In genomic region chr6:109382576-109383437, GRCh38 we compare ENCODE assay signal across 8 cellular contexts. TPM values are rescaled to one million over a fixed set of nuclear protein-coding genes. Genes with fewer than 3 reads are reported as not detected.
DNase-seq lines count a peak whose midpoint lies in the region; ATAC-seq, FAIRE-seq and TF ChIP-seq lines count a peak whose summit lies in the region.

No MANE protein-coding gene starts in this region.

- POLR2A ChIA-PET in HepG2 (lab: Yijun Ruan, JAX) = interaction anchor here (1.0 to 3.9 kb wide), 22 partner anchors 8 to 822 kb away, joined by 3 to 29 read pairs (median 4); partner anchors contain the start of genes CEP57L1, FOXO3, PPIL6 and SESN1

- FAIRE-seq in HepG2 (lab: Jason Lieb, UNC) = peak; percentile 85

- peak; percentile 34; the same call in 1 of the 2 replicates for TF ChIP-seq RAD21 in HepG2 (CRISPR knock-in tag; IDR thresholded peaks at IDR 0.05)

- BruUV-seq in HepG2 (replicated peaks; lab: Mats Ljungman, UMichigan) = TSS peak; percentile 89

- peaks cover 2 to 13% of the 10 kb centered on the region in 2 experiments; a peak in 4 of 5 replicates for H3K36me3 ChIP-seq in HepG2 (replicated peaks in 1 of 2; ENCODE audit: control insufficient read depth in 1 of 2, insufficient read depth in 2 of 2, low read length in 2 of 2)

- no peaks in the 10 kb centered on the region for H3K9me3 ChIP-seq in HepG2 (ENCODE audit: low read length)

- H3K4me1 ChIP-seq in HepG2 (ENCODE audit: insufficient read depth, low read length) = peaks cover 36% of the 10 kb centered on the region

- H2AFZ ChIP-seq in HepG2 (ENCODE audit: low read length) = peak overlapping the region; percentile 98

- H3K27ac ChIP-seq in HepG2 (ENCODE audit: extremely low read length, insufficient read depth, low read length) = peak overlapping the region; percentile 98

- peak in 1 of 2 experiments; percentile 55; a peak in 2 of 4 replicates for TF ChIP-seq POLR2A in HepG2 (IDR thresholded peaks at IDR 0.05; ENCODE audit: insufficient read depth in 1 of 2, low read depth in 2 of 2, low read length in 2 of 2)

- CTCF ChIA-PET in HepG2 (lab: Yijun Ruan, JAX; ENCODE audit: low intra/inter-chr PET ratio, low total read pairs) = interaction anchor here (0.7 kb wide), 1 partner anchor 196 kb away, joined by 3 read pairs; no protein-coding TSS in a partner anchor

- peak overlapping the region; percentile 95 to 99 (median 99) for H3K4me3 ChIP-seq in HepG2 (replicated peaks in 1 of 3; ENCODE audit: insufficient read depth in 1 of 3, low read depth in 2 of 3, low read length in 3 of 3)

- H3K9ac ChIP-seq in HepG2 (ENCODE audit: insufficient read depth, low read depth, low read length) = peak overlapping the region; percentile 99

- WGBS in HepG2 (ENCODE audit: low lambda C conversion rate) = 0% methylated on average over 27 of the region's 42 CpGs

- TF ChIP-seq CTCF in HepG2 (CRISPR knock-in tag; IDR thresholded peaks at IDR 0.05) = peak; percentile 65

- in situ Hi-C loops in HepG2 (cut with HindIII; ENCODE audit: extremely low pct_ligation_motif_present, low pct_unique_long_range_greater_than_20kb) = loop anchor here (5.0 kb wide), 2 partner anchors 59 to 196 kb away; partner anchors contain the start of genes PPIL6 and SMPD2

- DNase-seq in CD1c-positive myeloid dendritic cell (ENCODE audit: extremely low spot score) (peak; percentile 96), NCI-H748 (lab: John Stamatoyannopoulos, UW; ENCODE audit: unreplicated experiment) (peak; percentile 96), dermis microvascular lymphatic vessel endothelial cell (ENCODE audit: low read depth in 2 of 2) (peak; percentile 85 to 93), HepG2 (ENCODE audit: low spot score) (peak; percentile 88)
- DNase-seq in activated CD4-positive, alpha-beta T cell treated with anti-CD3 and anti-CD28 coated beads, Interleukin-2, amount 50 U/mL, for 4 hours = peak; percentile 87 to 88
- DNase-seq in stimulated activated CD4-positive, alpha-beta T cell treated with anti-CD3 and anti-CD28 coated beads, Interleukin-4, amount 100 ng/mL, for 1 hour = peak; percentile 90

- ATAC-seq in GM19397 (IDR thresholded peaks at IDR 0.05; ENCODE audit: unreplicated experiment) (peak; percentile 69), HG03565 (IDR thresholded peaks at IDR 0.05; ENCODE audit: unreplicated experiment) (peak; percentile 50), HepG2 (peak; percentile 82)

- peaks cover 43% of the 10 kb centered on the region for H3K79me2 ChIP-seq in HepG2 (ENCODE audit: insufficient read depth, low read length)

- TF ChIP-seq EP300 in HepG2 (IDR thresholded peaks at IDR 0.05; ENCODE audit: low read depth in 2 of 2, low read length in 2 of 2) = peak in 1 of 2 experiments; percentile 20; a peak in 1 of 4 replicates
- TF ChIP-seq EP300 in HepG2 (CRISPR knock-in tag; IDR thresholded peaks at IDR 0.05; ENCODE audit: borderline replicate concordance) = no peak

- H3K27me3 ChIP-seq in HepG2 (ENCODE audit: control insufficient read depth in 1 of 2, insufficient read depth in 2 of 2, low read length in 2 of 2) = no peaks in the 10 kb centered on the region; a peak in 2 of 5 replicates

- H4K20me1 ChIP-seq in HepG2 (ENCODE audit: insufficient read depth, low read length) = peaks cover 38% of the 10 kb centered on the region

- H3K4me2 ChIP-seq in HepG2 (ENCODE audit: low read depth, low read length) = peak overlapping the region; percentile 96

- intact Hi-C loops in HepG2 (cut with micrococcal nuclease; ENCODE audit: unreplicated experiment) = loop anchor here (1.0 to 5.0 kb wide), 6 partner anchors 58 to 286 kb away; partner anchors contain the start of genes CEP57L1, PPIL6 and SMPD2

TF ChIP-seq in HepG2, 621 proteins besides CTCF, POLR2A, EP300 and RAD21 (continues in another document):
- TF ChIP-seq, protein P1, sequence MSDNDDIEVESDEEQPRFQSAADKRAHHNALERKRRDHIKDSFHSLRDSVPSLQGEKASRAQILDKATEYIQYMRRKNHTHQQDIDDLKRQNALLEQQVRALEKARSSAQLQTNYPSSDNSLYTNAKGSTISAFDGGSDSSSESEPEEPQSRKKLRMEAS (IDR thresholded peaks at IDR 0.05) = peak; percentile 85

RNA-seq across cellular contexts. Expression of gene CD164, which starts 0.5 kb away (rescaled TPM):
- total RNA-seq in dermis microvascular lymphatic vessel endothelial cell = 122 and 135 TPM in 2 replicates
- 148 and 222 TPM in 2 replicates for total RNA-seq in HepG2 (2016; rRNA removed; fragmentation: Illumina TruSeq; extraction: Trizol)
- 22.2 and 25.0 TPM in 2 replicates for total RNA-seq in HepG2 (2016; cell fraction: cytosol; rRNA removed; fragmentation: Illumina TruSeq; extraction: Trizol; ENCODE audit: low read depth)
- total RNA-seq in HepG2 (2016; cell fraction: insoluble cytoplasmic fraction; rRNA removed; fragmentation: Illumina TruSeq; extraction: Trizol) = 152 and 227 TPM in 2 replicates
- total RNA-seq in HepG2 (2016; cell fraction: membrane; rRNA removed; fragmentation: Illumina TruSeq; extraction: Trizol) = 57.9 and 68.8 TPM in 2 replicates
- total RNA-seq in HepG2 (2016; cell fraction: nucleus; rRNA removed; fragmentation: Illumina TruSeq; extraction: Trizol) = 217 and 244 TPM in 2 replicates
- polyA plus RNA-seq in HepG2 (2011; rRNA removed) = 257 and 293 TPM in 2 replicates
- 113 and 156 TPM in 2 replicates for polyA plus RNA-seq in HepG2 (2011; cell fraction: cytosol; rRNA removed)
- polyA plus RNA-seq in HepG2 (2011; cell fraction: nucleus; rRNA removed) = 72.2 and 82.4 TPM in 2 replicates
- 167 and 201 TPM in 2 replicates for polyA plus RNA-seq in HepG2 (2012)
- polyA plus RNA-seq in HepG2 (2016; cell fraction: cytosol; fragmentation: Illumina TruSeq; extraction: Trizol; ENCODE audit: low read depth) = 20.0 and 22.1 TPM in 2 replicates
- polyA plus RNA-seq in HepG2 (2016; cell fraction: insoluble cytoplasmic fraction; fragmentation: Illumina TruSeq; extraction: Trizol; ENCODE audit: low read depth) = 148 and 155 TPM in 2 replicates
- 45.6 and 50.4 TPM in 2 replicates for polyA plus RNA-seq in HepG2 (2016; cell fraction: membrane; fragmentation: Illumina TruSeq; extraction: Trizol; ENCODE audit: low read depth)
- 320 and 334 TPM in 2 replicates for polyA plus RNA-seq in HepG2 (2016; cell fraction: nucleus; fragmentation: Illumina TruSeq; extraction: Trizol; ENCODE audit: insufficient read depth, low read depth)
- polyA minus RNA-seq in HepG2 (2011; rRNA and poly(A)+ RNA removed; ENCODE audit: low replicate concordance) = 273 and 666 TPM in 2 replicates
- 269 and 278 TPM in 2 replicates for polyA minus RNA-seq in HepG2 (2011; cell fraction: cytosol; rRNA and poly(A)+ RNA removed)
- polyA minus RNA-seq in HepG2 (2011; cell fraction: nucleus; rRNA and poly(A)+ RNA removed) = 158 and 165 TPM in 2 replicates

RNA-seq across cellular contexts. Expression of gene PPIL6, which starts 57.6 kb away (rescaled TPM):
- total RNA-seq in dermis microvascular lymphatic vessel endothelial cell (0.39 and 0.76 TPM in 2 replicates), HepG2 (2016; rRNA removed; fragmentation: Illumina TruSeq; extraction: Trizol) (0.22 TPM in 1 of 2 replicates, not detected in the other)
- total RNA-seq in HepG2 (2016; cell fraction: cytosol; rRNA removed; fragmentation: Illumina TruSeq; extraction: Trizol; ENCODE audit: low read depth) = not detected in 2 replicates
- 0.16 and 0.48 TPM in 2 replicates for total RNA-seq in HepG2 (2016; cell fraction: insoluble cytoplasmic fraction; rRNA removed; fragmentation: Illumina TruSeq; extraction: Trizol)
- total RNA-seq in HepG2 (2016; cell fraction: membrane; rRNA removed; fragmentation: Illumina TruSeq; extraction: Trizol) = 0.19 TPM in 1 of 2 replicates, not detected in the other
- total RNA-seq in HepG2 (2016; cell fraction: nucleus; rRNA removed; fragmentation: Illumina TruSeq; extraction: Trizol) = not detected in 2 replicates
- polyA plus RNA-seq in HepG2 (2011; rRNA removed) = 0.01 and 0.46 TPM in 2 replicates
- 0.05 and 0.12 TPM in 2 replicates for polyA plus RNA-seq in HepG2 (2011; cell fraction: cytosol; rRNA removed)
- not detected in 2 replicates for polyA plus RNA-seq in HepG2 (2011; cell fraction: nucleus; rRNA removed)
- polyA plus RNA-seq in HepG2 (2012) = 0.11 TPM in 1 of 2 replicates, not detected in the other
- 0.31 TPM in 1 of 2 replicates, not detected in the other for polyA plus RNA-seq in HepG2 (2016; cell fraction: cytosol; fragmentation: Illumina TruSeq; extraction: Trizol; ENCODE audit: low read depth)
- not detected in 2 replicates for polyA plus RNA-seq in HepG2 (2016; cell fraction: insoluble cytoplasmic fraction; fragmentation: Illumina TruSeq; extraction: Trizol; ENCODE audit: low read depth)
- 0.13 TPM in 1 of 2 replicates, not detected in the other for polyA plus RNA-seq in HepG2 (2016; cell fraction: membrane; fragmentation: Illumina TruSeq; extraction: Trizol; ENCODE audit: low read depth)
- polyA plus RNA-seq in HepG2 (2016; cell fraction: nucleus; fragmentation: Illumina TruSeq; extraction: Trizol; ENCODE audit: insufficient read depth, low read depth) = not detected in 2 replicates
- 0.87 TPM in 1 of 2 replicates, not detected in the other for polyA minus RNA-seq in HepG2 (2011; rRNA and poly(A)+ RNA removed; ENCODE audit: low replicate concordance)
- polyA minus RNA-seq in HepG2 (2011; cell fraction: cytosol; rRNA and poly(A)+ RNA removed) = not detected in 2 replicates
- polyA minus RNA-seq in HepG2 (2011; cell fraction: nucleus; rRNA and poly(A)+ RNA removed) = not detected in 2 replicates

RNA-seq across cellular contexts. Expression of gene SMPD2, which starts 57.7 kb away (rescaled TPM):
- total RNA-seq in dermis microvascular lymphatic vessel endothelial cell (4.9 and 8.9 TPM in 2 replicates), HepG2 (2016; rRNA removed; fragmentation: Illumina TruSeq; extraction: Trizol) (6.7 and 10.6 TPM in 2 replicates)
- total RNA-seq in HepG2 (2016; cell fraction: cytosol; rRNA removed; fragmentation: Illumina TruSeq; extraction: Trizol; ENCODE audit: low read depth) = 4.6 and 5.2 TPM in 2 replicates
- 7.4 and 12.3 TPM in 2 replicates for total RNA-seq in HepG2 (2016; cell fraction: insoluble cytoplasmic fraction; rRNA removed; fragmentation: Illumina TruSeq; extraction: Trizol)
- total RNA-seq in HepG2 (2016; cell fraction: membrane; rRNA removed; fragmentation: Illumina TruSeq; extraction: Trizol) = 8.5 and 8.7 TPM in 2 replicates
- 12.1 and 13.9 TPM in 2 replicates for total RNA-seq in HepG2 (2016; cell fraction: nucleus; rRNA removed; fragmentation: Illumina TruSeq; extraction: Trizol)
- polyA plus RNA-seq in HepG2 (2011; rRNA removed) = 5.9 and 6.9 TPM in 2 replicates
- polyA plus RNA-seq in HepG2 (2011; cell fraction: cytosol; rRNA removed) = 5.0 and 5.8 TPM in 2 replicates
- polyA plus RNA-seq in HepG2 (2011; cell fraction: nucleus; rRNA removed) = 15.0 and 17.9 TPM in 2 replicates
- polyA plus RNA-seq in HepG2 (2012) = 2.4 and 4.1 TPM in 2 replicates
- polyA plus RNA-seq in HepG2 (2016; cell fraction: cytosol; fragmentation: Illumina TruSeq; extraction: Trizol; ENCODE audit: low read depth) = 5.7 and 6.5 TPM in 2 replicates
- polyA plus RNA-seq in HepG2 (2016; cell fraction: insoluble cytoplasmic fraction; fragmentation: Illumina TruSeq; extraction: Trizol; ENCODE audit: low read depth) = 7.1 and 7.3 TPM in 2 replicates
- polyA plus RNA-seq in HepG2 (2016; cell fraction: membrane; fragmentation: Illumina TruSeq; extraction: Trizol; ENCODE audit: low read depth) = 5.9 and 8.0 TPM in 2 replicates
- polyA plus RNA-seq in HepG2 (2016; cell fraction: nucleus; fragmentation: Illumina TruSeq; extraction: Trizol; ENCODE audit: insufficient read depth, low read depth) = 13.1 and 18.5 TPM in 2 replicates
- polyA minus RNA-seq in HepG2 (2011; rRNA and poly(A)+ RNA removed; ENCODE audit: low replicate concordance) = 8.7 and 50.0 TPM in 2 replicates
- 1.8 and 3.3 TPM in 2 replicates for polyA minus RNA-seq in HepG2 (2011; cell fraction: cytosol; rRNA and poly(A)+ RNA removed)
- polyA minus RNA-seq in HepG2 (2011; cell fraction: nucleus; rRNA and poly(A)+ RNA removed) = 15.7 and 21.8 TPM in 2 replicates

Comparison
In these comparisons a context has a peak if more than half of its experiments do, and no peak if none do; other contexts are left out.
1. Peak in every context shown above with its lines: DNase-seq, ATAC-seq, H3K4me3 ChIP-seq and H3K27ac ChIP-seq.